In genomic region chr6:50780382-50780781, GRCh38 we compare ENCODE assay signal across 28 cellular contexts. TPM values are rescaled to one million over a fixed set of nuclear protein-coding genes. Genes with fewer than 3 reads are reported as not detected.
"Had no signal": no experiment of that assay in that cellular context is flagged by ENCODE, and none has a peak within 500 bp of the region (broad histone marks: within the 10 kb centered on the region; RNA-seq: fewer than 3 reads in every experiment).

No MANE protein-coding gene starts in this region.

- H3K9me3 ChIP-seq: stomach, suprapubic skin, testis, thoracic aorta, thyroid gland, tibial artery, tibial nerve, transverse colon, upper lobe of left lung, upper lobe of right lung, uterus, vagina had no signal

- DNase-seq: stimulated activated CD4-positive, alpha-beta T cell treated with anti-CD3 and anti-CD28 coated beads, Interleukin-2, amount 100 ng/mL, for 48 hours; stimulated activated CD4-positive, alpha-beta T cell treated with anti-CD3 and anti-CD28 coated beads, Interleukin-4, amount 100 ng/mL, for 1 hour; stimulated activated CD4-positive, alpha-beta T cell treated with anti-CD3 and anti-CD28 coated beads, Interleukin-4, amount 100 ng/mL, for 24 hours; stimulated activated CD4-positive, alpha-beta T cell treated with anti-CD3 and anti-CD28 coated beads, Interleukin-4, amount 100 ng/mL, for 4 hours; stimulated activated CD8-positive, alpha-beta memory T cell treated with anti-CD3 and anti-CD28 coated beads, Interleukin-4, amount 100 ng/mL, for 48 hours; stimulated activated naive B cell treated with anti-CD40 and anti-IgM and Interleukin-4, amounts not matched to agents 10 μg/mL and 1 μg/mL and 100 μg/mL, for 72 hours; stimulated activated naive CD4-positive, alpha-beta T cell; stimulated activated naive CD4-positive, alpha-beta T cell treated with Interleukin-2 at 50 U/mL for 16 hours; stimulated activated naive CD8-positive, alpha-beta T cell treated with anti-CD3 and anti-CD28 coated beads, Interleukin-15, amount 100 ng/mL, for 72 hours; stimulated activated naive CD8-positive, alpha-beta T cell treated with anti-CD3 and anti-CD28 coated beads, Interleukin-15, Interleukin-2, amounts not matched to agents 100 U/mL and 50 U/mL, for 24 hours; stomach; substantia nigra; testis; thyroid gland; tibial artery; transverse colon; trophoblast cell; upper lobe of left lung; upper lobe of right lung; uterus had no signal

- ATAC-seq: stimulated activated effector memory CD8-positive, alpha-beta T cell treated with anti-CD3 and anti-CD28 coated beads, Interleukin-12 subunit alpha, Interleukin-12 subunit beta, amount 100 ng/mL, for 72 hours; stimulated activated memory B cell treated with anti-CD40 and anti-IgM and Interleukin-4, amounts not matched to agents 10 μg/mL and 1 μg/mL and 100 μg/mL, for 72 hours; stimulated activated naive B cell treated with anti-CD40 and anti-IgM and Interleukin-4, amounts not matched to agents 10 μg/mL and 1 μg/mL and 100 μg/mL, for 72 hours; stimulated activated naive CD8-positive, alpha-beta T cell treated with anti-CD3 and anti-CD28 coated beads, Interleukin-15, amount 100 ng/mL, for 72 hours; stimulated activated naive CD8-positive, alpha-beta T cell treated with anti-CD3 and anti-CD28 coated beads, Interleukin-15, Interleukin-2, amounts not matched to agents 100 U/mL and 50 U/mL, for 24 hours; upper lobe of right lung had no signal

- FAIRE-seq: urothelium cell line had no signal

- H3K4me1 ChIP-seq: stomach, suprapubic skin, testis, thyroid gland, tibial artery, tibial nerve, transverse colon, upper lobe of left lung, upper lobe of right lung, uterus, vagina had no signal

- H3K27me3 ChIP-seq: stomach, testis, thyroid gland, tibial artery, tibial nerve, transverse colon, upper lobe of left lung, upper lobe of right lung, uterus, vagina had no signal

- H3K36me3 ChIP-seq: stomach, suprapubic skin, thoracic aorta, thyroid gland, tibial artery, tibial nerve, transverse colon, upper lobe of left lung, upper lobe of right lung, uterus, vagina had no signal

- H3K27ac ChIP-seq: stomach, suprapubic skin, testis, thoracic aorta, thyroid gland, tibial artery, tibial nerve, transverse colon, upper lobe of left lung, upper lobe of right lung, uterus, vagina had no signal

- H3K4me3 ChIP-seq: stomach, suprapubic skin, testis, thoracic aorta, thyroid gland, tibial artery, tibial nerve, transverse colon, upper lobe of left lung, upper lobe of right lung, uterus, vagina had no signal

RNA-seq across cellular contexts. Expression of gene TFAP2B, which starts 38.3 kb away (rescaled TPM):
- total RNA-seq: subcutaneous adipose tissue, thyroid gland, transverse colon, upper lobe of right lung had no signal
